16 cellular contexts compared by ENCODE assay signal in the genomic region with DNA sequence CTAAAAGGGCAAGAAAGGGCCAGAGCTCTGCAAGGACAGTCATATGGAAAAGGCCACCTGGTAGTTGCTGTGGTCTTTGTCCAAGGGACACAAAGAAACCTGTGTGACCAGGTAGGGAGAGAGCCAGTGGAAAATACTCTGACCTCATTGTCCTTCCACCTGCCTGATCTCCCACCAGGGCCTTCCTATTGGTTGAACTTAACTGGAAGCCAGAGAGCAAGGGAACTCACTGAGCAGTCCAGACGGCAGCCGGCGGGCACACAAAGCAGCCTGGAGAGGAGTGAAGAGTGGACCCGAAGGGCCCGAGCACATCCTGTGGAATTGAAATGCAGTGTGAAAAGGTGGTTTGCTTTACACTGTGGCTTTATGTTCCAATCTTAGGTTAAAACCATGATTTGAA.
DNase-seq lines count a peak whose midpoint lies in the region; ATAC-seq and TF ChIP-seq lines count a peak whose summit lies in the region.
"Had no signal": no experiment of that assay in that cellular context is flagged by ENCODE, and none has a peak within 500 bp of the region (broad histone marks: within the 10 kb centered on the region; RNA-seq: fewer than 3 reads in every experiment).

No MANE protein-coding gene starts in this region.

- intact Hi-C loops in body of pancreas (cut with DNase I), result no loop called here

- TF ChIP-seq POLR2A in body of pancreas (IDR thresholded peaks at IDR 0.05), result peak in 2 of 3 donors; percentile 43 to 58
- TF ChIP-seq POLR2A in GM18505 (IDR thresholded peaks at IDR 0.05; ENCODE audit: borderline replicate concordance, extremely low read depth, insufficient read depth, insufficient read length), result no peak

- H3K27ac ChIP-seq in body of pancreas (peak overlapping the region in 2 of 4 donors; percentile 31), WERI-Rb-1 (no peak overlapping the region)
- H3K27ac ChIP-seq: 22Rv1, A549 had no signal

- H3K27me3 ChIP-seq in body of pancreas, result no peaks in the 10 kb centered on the region
- H3K27me3 ChIP-seq in WERI-Rb-1 (ENCODE audit: insufficient read depth, low read depth, severe bottlenecking), result peaks cover 56% of the 10 kb centered on the region

- no peak for TF ChIP-seq CTCF in body of pancreas (IDR thresholded peaks at IDR 0.05)
- no peak for TF ChIP-seq CTCF in WERI-Rb-1 (IDR thresholded peaks at IDR 0.05; ENCODE audit: low read depth, low read length)

- ATAC-seq in body of pancreas (peak; percentile 80), GM18505 (IDR thresholded peaks at IDR 0.05; ENCODE audit: unreplicated experiment) (no peak)
- ATAC-seq: A549, HCT116 had no signal

- H3K36me3 ChIP-seq in body of pancreas (replicated peaks in 1 of 2; ENCODE audit: insufficient read depth in 1 of 2, low read depth in 2 of 2), result no peaks in the 10 kb centered on the region
- no peaks in the 10 kb centered on the region for H3K36me3 ChIP-seq in WERI-Rb-1

- H3K4me3 ChIP-seq in body of pancreas, result no peak overlapping the region
- H3K4me3 ChIP-seq in WERI-Rb-1 (ENCODE audit: low read depth, low read length), result no peak overlapping the region
- H3K4me3 ChIP-seq: A549 had no signal

- H3K9me3 ChIP-seq in body of pancreas (peaks cover 0 to 12% (median 0%) of the 10 kb centered on the region in 3 donors), WERI-Rb-1 (ENCODE audit: severe bottlenecking) (no peaks in the 10 kb centered on the region)
- H3K9me3 ChIP-seq: A549 had no signal

- WGBS in body of pancreas, 2 donors, result 56 to 75% methylated on average over 5 of the region's 5 CpGs

- peaks cover 21% of the 10 kb centered on the region for H3K4me1 ChIP-seq in body of pancreas

- DNase-seq in NCI-H748 (lab: John Stamatoyannopoulos, UW; ENCODE audit: unreplicated experiment) (peak; percentile 17), NCI-H748 treated with DMSO at 0.1 percent for 48 hours (lab: John Stamatoyannopoulos, UW) (no peak), NCI-H146 (lab: John Stamatoyannopoulos, UW) (peak; percentile 91), body of pancreas (peak in 3 of 4 donors; percentile 41 to 62 (median 60)), WERI-Rb-1 (no peak), HuH-7 (ENCODE audit: low spot score) (no peak)
- DNase-seq: AML-193; CD4-positive, alpha-beta memory T cell; DMS153; DMS79; GF-D8; HFFc6 had no signal

Comparison
In these comparisons a context has a peak if more than half of its experiments do, and no peak if none do; other contexts are left out.
1. DNase-seq: peak in NCI-H748 (single experiment), NCI-H146 (single experiment) and body of pancreas (3 of 4); none in NCI-H748 treated with DMSO at 0.1 percent for 48 hours (single experiment), WERI-Rb-1 (single experiment) and HuH-7 (single experiment).